38 cellular contexts compared by ENCODE assay signal in genomic region chr12:98151105-98151504, GRCh38.
"Had no signal": no experiment of that assay in that cellular context is flagged by ENCODE, and none has a peak within 500 bp of the region (broad histone marks: within the 10 kb centered on the region; RNA-seq: fewer than 3 reads in every experiment).

No MANE protein-coding gene starts in this region.

- H3K4me3 ChIP-seq: MG63, Peyer's patch, SJSA1 had no signal

- H3K36me3 Mint-ChIP-seq: activated naive CD8-positive, alpha-beta T cell treated with anti-CD3 and anti-CD28 coated beads for 36 hours had no signal

- DNase-seq: activated CD4-positive, alpha-beta memory T cell treated with anti-CD3 and anti-CD28 coated beads, Interleukin-2, amount 10 ng/mL, durations not matched to agents 7 days and 5 days; activated CD4-positive, alpha-beta T cell treated with anti-CD3 and anti-CD28 coated beads for 1 hour; activated CD4-positive, alpha-beta T cell treated with anti-CD3 and anti-CD28 coated beads for 48 hours; activated CD4-positive, CD25-positive, alpha-beta regulatory T cell; activated effector memory CD4-positive, alpha-beta T cell treated with anti-CD3 and anti-CD28 coated beads, Interleukin-2, amount 50 U/mL, for 16 hours; activated naive CD4-positive, alpha-beta T cell; activated naive CD4-positive, alpha-beta T cell treated with anti-CD3 and anti-CD28 coated beads, Interleukin-2, amount 50 U/mL, for 16 hours; activated naive CD8-positive, alpha-beta T cell treated with anti-CD3 and anti-CD28 coated beads for 36 hours; activated T-cell treated with anti-CD3 and anti-CD28 coated beads, Interleukin-2, amount 50 U/mL, for 1 hour; activated T-cell treated with anti-CD3 and anti-CD28 coated beads, Interleukin-2, amount 50 U/mL, for 72 hours; amniotic stem cell; aorta; brain microvascular endothelial cell; Kasumi-1; MG63; NCI-H1048; NCI-H1105 treated with DMSO at 0.1 percent for 48 hours; NCI-H1436; NCI-H1694; NCI-H1930; NCI-H2081 treated with DMSO at 0.1 percent for 48 hours; NCI-H2171; NCI-H510A; NCI-H526; NCI-H748 treated with DMSO at 0.1 percent for 48 hours; PC-3; Peyer's patch; RPMI8226; SHP77 treated with DMSO at 0.1 percent for 48 hours; SW 1271; T-helper 1 cell; T-helper 2 cell; T-helper 9 cell; WERI-Rb-1 had no signal

- H3K9me3 Mint-ChIP-seq: activated CD4-positive, alpha-beta memory T cell treated with anti-CD3 and anti-CD28 coated beads, Interleukin-2, amount 10 ng/mL, durations not matched to agents 7 days and 5 days; activated naive CD8-positive, alpha-beta T cell treated with anti-CD3 and anti-CD28 coated beads for 36 hours; activated T-helper 17 cell treated with anti-CD3 and anti-CD28 coated beads, Interleukin-2, amount 50 U/mL, for 72 hours; central memory CD8-positive, alpha-beta T cell had no signal

- H3K36me3 ChIP-seq: brain microvascular endothelial cell, MG63, Peyer's patch, SJSA1, WERI-Rb-1 had no signal

- H3K27ac Mint-ChIP-seq: activated CD4-positive, alpha-beta memory T cell treated with anti-CD3 and anti-CD28 coated beads, Interleukin-2, amount 10 ng/mL, durations not matched to agents 7 days and 5 days; activated naive CD8-positive, alpha-beta T cell treated with anti-CD3 and anti-CD28 coated beads for 36 hours; activated T-cell treated with anti-CD3 and anti-CD28 coated beads, Interleukin-2, amount 50 U/mL, for 72 hours; activated T-helper 17 cell treated with anti-CD3 and anti-CD28 coated beads, Interleukin-2, amount 50 U/mL, for 72 hours had no signal

- H3K27me3 ChIP-seq: brain microvascular endothelial cell, MG63, Peyer's patch had no signal

- H3K27ac ChIP-seq: brain microvascular endothelial cell, Peyer's patch, SJSA1, WERI-Rb-1 had no signal

- H3K4me3 Mint-ChIP-seq: activated CD4-positive, alpha-beta memory T cell treated with anti-CD3 and anti-CD28 coated beads, Interleukin-2, amount 10 ng/mL, durations not matched to agents 7 days and 5 days; activated naive CD8-positive, alpha-beta T cell treated with anti-CD3 and anti-CD28 coated beads for 36 hours; activated T-cell treated with anti-CD3 and anti-CD28 coated beads, Interleukin-2, amount 50 U/mL, for 72 hours; activated T-helper 17 cell treated with anti-CD3 and anti-CD28 coated beads, Interleukin-2, amount 50 U/mL, for 72 hours; central memory CD8-positive, alpha-beta T cell had no signal

- H3K9me3 ChIP-seq: MG63, Peyer's patch, SJSA1 had no signal

- H3K4me1 ChIP-seq: Peyer's patch, SJSA1 had no signal

- H3K4me1 Mint-ChIP-seq: activated naive CD8-positive, alpha-beta T cell treated with anti-CD3 and anti-CD28 coated beads for 36 hours; activated T-helper 17 cell treated with anti-CD3 and anti-CD28 coated beads, Interleukin-2, amount 50 U/mL, for 72 hours; central memory CD8-positive, alpha-beta T cell had no signal

- ATAC-seq: activated T-cell treated with anti-CD3 and anti-CD28 coated beads, Interleukin-2, amount 50 U/mL, for 72 hours; activated T-helper 17 cell treated with anti-CD3 and anti-CD28 coated beads, Interleukin-2, amount 50 U/mL, for 72 hours; PC-3; SK-N-SH treated with all-trans-retinoic acid at 6 μM for 48 hours had no signal
